In genomic region chr17:29178750-29179231, GRCh38 we compare ENCODE assay signal across 8 cellular contexts. TPM values are rescaled to one million over a fixed set of nuclear protein-coding genes. Genes with fewer than 3 reads are reported as not detected.
DNase-seq lines count a peak whose midpoint lies in the region; ATAC-seq and TF ChIP-seq lines count a peak whose summit lies in the region.

No MANE protein-coding gene starts in this region.

- RAD21 ChIA-PET in HCT116 (lab: Charles Lee; ENCODE audit: low non-redundant PET in 1 of 2, low total read pairs in 2 of 2, uncharacterized antibody in 2 of 2, unreplicated experiment in 2 of 2) = interaction anchor here in 1 of 2 experiments (1.5 to 2.4 kb wide), 2 partner anchors 30 to 55 kb away, joined by 5 to 14 read pairs; no protein-coding TSS in a partner anchor

- H3K4me3 Mint-ChIP-seq in activated CD8-positive, alpha-beta T cell treated with anti-CD3 and anti-CD28 coated beads for 36 hours = peak overlapping the region; percentile 53

- CTCF ChIA-PET in HCT116 (lab: Charles Lee) = interaction anchor here (1.3 to 4.7 kb wide), 10 partner anchors 14 to 62 kb away, joined by 4 to 54 read pairs (median 8); no protein-coding TSS in a partner anchor
- CTCF ChIA-PET in activated CD8-positive, alpha-beta T cell treated with anti-CD3 and anti-CD28 coated beads for 36 hours (lab: Charles Lee) = interaction anchor here (1.2 to 10.1 kb wide), 7 partner anchors 15 to 62 kb away, joined by 4 to 355 read pairs (median 28); no protein-coding TSS in a partner anchor
- CTCF ChIA-PET in A673 (lab: Charles Lee) = interaction anchor here (0.6 kb wide), 1 partner anchor 14 kb away, joined by 9 read pairs; no protein-coding TSS in a partner anchor

- POLR2A ChIA-PET in HCT116 (lab: Charles Lee) (interaction anchor here (1.1 to 5.0 kb wide), 7 partner anchors 23 to 115 kb away, joined by 3 to 31 read pairs (median 6); partner anchors contain the start of gene NUFIP2), A673 (lab: Charles Lee; ENCODE audit: low non-redundant PET) (interaction anchor here (0.7 kb wide), 1 partner anchor 20 kb away, joined by 6 read pairs; no protein-coding TSS in a partner anchor)
- POLR2A ChIA-PET in activated CD8-positive, alpha-beta T cell treated with anti-CD3 and anti-CD28 coated beads for 36 hours (lab: Charles Lee) = interaction anchor here (0.7 to 7.9 kb wide), 5 partner anchors 16 to 51 kb away, joined by 3 to 65 read pairs (median 5); no protein-coding TSS in a partner anchor

- ATAC-seq in HCT116 = no peak
- no peak for ATAC-seq in activated CD8-positive, alpha-beta T cell treated with anti-CD3 and anti-CD28 coated beads for 36 hours
- no peak for ATAC-seq in GM21529 (IDR thresholded peaks at IDR 0.05; ENCODE audit: unreplicated experiment)
- no peak for ATAC-seq in HG03354 (IDR thresholded peaks at IDR 0.05; ENCODE audit: poor library complexity, severe bottlenecking, unreplicated experiment)

- H3K27me3 Mint-ChIP-seq in activated CD8-positive, alpha-beta T cell treated with anti-CD3 and anti-CD28 coated beads for 36 hours = no peaks in the 10 kb centered on the region

- H3K36me3 ChIP-seq in HCT116 (ENCODE audit: control insufficient read depth in 1 of 2, insufficient read depth in 2 of 2, low read length in 2 of 2) (no peaks in the 10 kb centered on the region), iPS-15b (ENCODE audit: control insufficient read depth, insufficient read depth, low read length) (no peaks in the 10 kb centered on the region), skeletal muscle tissue (ENCODE audit: control insufficient read depth in 3 of 3, insufficient read depth in 3 of 3, low read length in 3 of 3) (no peaks in the 10 kb centered on the region), A673 (ENCODE audit: insufficient read depth, low read length, poor library complexity, severe bottlenecking) (no peaks in the 10 kb centered on the region)

- TF ChIP-seq POLR2A in HCT116 (IDR thresholded peaks at IDR 0.05; ENCODE audit: borderline replicate concordance, extremely low read depth, insufficient read depth, insufficient read length) = no peak

- H2AFZ ChIP-seq in HCT116 (ENCODE audit: low read depth, low read length, poor library complexity, severe bottlenecking) = no peak overlapping the region

- H3K4me1 Mint-ChIP-seq in activated CD8-positive, alpha-beta T cell treated with anti-CD3 and anti-CD28 coated beads for 36 hours (ENCODE audit: low read depth) = peaks cover 31% of the 10 kb centered on the region

- H3K36me3 Mint-ChIP-seq in activated CD8-positive, alpha-beta T cell treated with anti-CD3 and anti-CD28 coated beads for 36 hours (ENCODE audit: low read depth) = no peaks in the 10 kb centered on the region

- H3K27ac ChIP-seq in HCT116 (ENCODE audit: low read depth, low read length) = peak overlapping the region; percentile 85
- H3K27ac ChIP-seq in skeletal muscle tissue (ENCODE audit: low read depth, low read length) = peak overlapping the region; percentile 83
- no peak overlapping the region for H3K27ac ChIP-seq in A673 (ENCODE audit: low read depth, low read length, poor library complexity, severe bottlenecking)

- H3K27me3 ChIP-seq in HCT116 (ENCODE audit: insufficient read depth, low read length) = no peaks in the 10 kb centered on the region
- H3K27me3 ChIP-seq in iPS-15b (ENCODE audit: control insufficient read depth, insufficient read depth, low read length) = peaks cover 12% of the 10 kb centered on the region
- H3K27me3 ChIP-seq in skeletal muscle tissue (ENCODE audit: control insufficient read depth in 3 of 3, insufficient read depth in 3 of 3, low read length in 3 of 3) = no peaks in the 10 kb centered on the region
- H3K27me3 ChIP-seq in A673 (replicated peaks; ENCODE audit: insufficient read depth, low read depth, low read length, poor library complexity) = no peaks in the 10 kb centered on the region

- no peaks in the 10 kb centered on the region for H4K20me1 ChIP-seq in HCT116 (ENCODE audit: insufficient read depth)

- no peaks in the 10 kb centered on the region for H3K9me3 Mint-ChIP-seq in activated CD8-positive, alpha-beta T cell treated with anti-CD3 and anti-CD28 coated beads for 36 hours

- H3K4me3 ChIP-seq in HCT116 (replicated peaks in 1 of 2; ENCODE audit: low read depth in 1 of 2, low read length in 2 of 2) (peak overlapping the region; percentile 58 to 64), iPS-15b (ENCODE audit: low read depth, low read length) (peak overlapping the region; percentile 79), skeletal muscle tissue (ENCODE audit: low read length in 3 of 3) (peak overlapping the region in 1 of 3 donors; percentile 65), A673 (ENCODE audit: low read depth, low read length, poor library complexity, severe bottlenecking) (no peak overlapping the region)

- H3K79me2 ChIP-seq in HCT116 (ENCODE audit: insufficient read depth, low read length) = peaks cover 41% of the 10 kb centered on the region

- H3K4me2 ChIP-seq in HCT116 (ENCODE audit: low read length) = peak overlapping the region; percentile 94

- H3K27ac Mint-ChIP-seq in activated CD8-positive, alpha-beta T cell treated with anti-CD3 and anti-CD28 coated beads for 36 hours = no peak overlapping the region

- TF ChIP-seq CTCF in HCT116 (IDR thresholded peaks at IDR 0.05 in 2 of 3, conservative IDR thresholded peaks at IDR 0.05 in 1 of 3; ENCODE audit: borderline replicate concordance in 1 of 3, insufficient read depth in 1 of 3, low read depth in 2 of 3, low read length in 2 of 3) = no peak
- TF ChIP-seq CTCF in activated CD8-positive, alpha-beta T cell treated with anti-CD3 and anti-CD28 coated beads for 36 hours (IDR thresholded peaks at IDR 0.05) = no peak
- no peak for TF ChIP-seq CTCF in A673 (conservative IDR thresholded peaks at IDR 0.05; ENCODE audit: low read depth, low read length)

- DNase-seq in HCT116 (ENCODE audit: low read depth, low spot score) (no peak), NCI-H82 (lab: John Stamatoyannopoulos, UW) (no peak), A673 (ENCODE audit: low spot score) (no peak)
- DNase-seq in activated CD8-positive, alpha-beta T cell treated with anti-CD3 and anti-CD28 coated beads for 36 hours = peak; percentile 15

- TF ChIP-seq RAD21 in HCT116 (IDR thresholded peaks at IDR 0.05; ENCODE audit: low read depth) = no peak

- peak overlapping the region; percentile 83 for H3K9ac ChIP-seq in HCT116 (ENCODE audit: low read length)
- peak overlapping the region; percentile 37 for H3K9ac ChIP-seq in iPS-15b (ENCODE audit: low read depth, low read length)
- H3K9ac ChIP-seq in skeletal muscle tissue (ENCODE audit: low read depth in 1 of 3, low read length in 3 of 3) = peak overlapping the region in 2 of 3 donors; percentile 40 to 66

- no peaks in the 10 kb centered on the region for H3K9me3 ChIP-seq in HCT116 (ENCODE audit: control insufficient read depth in 1 of 2, insufficient read depth in 1 of 2, low read depth in 1 of 2, low read length in 2 of 2)
- no peaks in the 10 kb centered on the region for H3K9me3 ChIP-seq in iPS-15b (ENCODE audit: control insufficient read depth, insufficient read depth, low read length)
- no peaks in the 10 kb centered on the region for H3K9me3 ChIP-seq in skeletal muscle tissue (ENCODE audit: control insufficient read depth in 3 of 3, low read length in 3 of 3)
- no peaks in the 10 kb centered on the region for H3K9me3 ChIP-seq in A673 (ENCODE audit: low read depth, low read length, poor library complexity, severe bottlenecking)

- H3K4me1 ChIP-seq in HCT116 (ENCODE audit: control insufficient read depth in 1 of 2, insufficient read depth in 2 of 2, low read length in 2 of 2) (peaks cover 32 to 54% of the 10 kb centered on the region in 2 experiments), iPS-15b (ENCODE audit: control insufficient read depth, insufficient read depth, low read length) (peaks cover 20% of the 10 kb centered on the region), skeletal muscle tissue (ENCODE audit: control insufficient read depth in 3 of 3, insufficient read depth in 3 of 3, low read length in 3 of 3) (peaks cover 18 to 38% (median 36%) of the 10 kb centered on the region in 3 donors), A673 (ENCODE audit: insufficient read depth, low read length, poor library complexity, severe bottlenecking) (peaks cover 22% of the 10 kb centered on the region)

- BruUV-seq in HCT116 (replicated peaks; lab: Mats Ljungman, UMichigan) (TSS peak; percentile 37), A673 (replicated peaks; lab: Mats Ljungman, UMichigan) (no TSS peak)

- intact Hi-C loops in HCT116 (cut with micrococcal nuclease) = loop anchor here (2.0 kb wide), 1 partner anchor 30 kb away; no protein-coding TSS in a partner anchor
- intact Hi-C loops in activated CD8-positive, alpha-beta T cell treated with anti-CD3 and anti-CD28 coated beads for 36 hours (cut with micrococcal nuclease) = no loop called here
- intact Hi-C loops in A673 (cut with micrococcal nuclease; ENCODE audit: unreplicated experiment) = no loop called here

- H3K9me2 ChIP-seq in HCT116 (ENCODE audit: insufficient read depth) = no peaks in the 10 kb centered on the region

TF ChIP-seq in HCT116, 20 proteins besides CTCF, POLR2A, EP300 and RAD21:
- TF ChIP-seq YY1 (IDR thresholded peaks at IDR 0.05; ENCODE audit: extremely low read depth, insufficient replicate concordance, low read depth, low read length) (no peak), MAX (IDR thresholded peaks at IDR 0.05) (0 out of 2 replicates have a peak, but pooled peaks have one; percentile 24), SIN3A (IDR thresholded peaks at IDR 0.05; ENCODE audit: low read depth) (0 out of 2 replicates have a peak, but pooled peaks have one; percentile 5), POLR2AphosphoS5 (IDR thresholded peaks at IDR 0.05; ENCODE audit: low read depth, low read length) (no peak)

RNA-seq across cellular contexts. Expression of gene MYO18A, which starts 1.4 kb away (rescaled TPM):
- 37.2 TPM for total RNA-seq in HCT116 (2021; ENCODE audit: unreplicated experiment)
- polyA plus RNA-seq in HCT116 (2012) = 33.8 and 36.0 TPM in 2 replicates
- total RNA-seq in activated CD8-positive, alpha-beta T cell treated with anti-CD3 and anti-CD28 coated beads for 36 hours = 10 to 100 TPM; 27.5 to 29.4 TPM
- 171 TPM for total RNA-seq in skeletal muscle tissue
- 26.6 and 36.6 TPM in 2 replicates for total RNA-seq in A673 (2021)
